ENCODE assay signal across 8 cellular contexts in genomic region chr21:44299458-44300261, GRCh38. TPM values are rescaled to one million over a fixed set of nuclear protein-coding genes. Genes with fewer than 3 reads are reported as not detected.
A peak's percentile ranks its signal among the peaks of the same experiment; 100 is the strongest.
DNase-seq lines count a peak whose midpoint lies in the region; ATAC-seq and TF ChIP-seq lines count a peak whose summit lies in the region.

Gene PFKL, plus strand, starts transcription at chr21:44300053. Its CDS starts 53 bp downstream, at chr21:44300106.

- no peak for TF ChIP-seq POLR2A in erythroblast (IDR thresholded peaks at IDR 0.05; ENCODE audit: low read length)

- H3K36me3 ChIP-seq in mucosa of rectum (ENCODE audit: control insufficient read depth in 2 of 2, insufficient read depth in 2 of 2, low read length in 2 of 2), result no peaks in the 10 kb centered on the region

- no peaks in the 10 kb centered on the region for H3K27me3 Mint-ChIP-seq in activated T-cell treated with anti-CD3 and anti-CD28 coated beads, Interleukin-2, amount 50 U/mL, for 4 hours (ENCODE audit: low read depth)

- H3K9me3 ChIP-seq in mucosa of rectum (ENCODE audit: control insufficient read depth in 2 of 2, low read length in 2 of 2), result no peaks in the 10 kb centered on the region

- H3K27me3 ChIP-seq in mucosa of rectum (ENCODE audit: control insufficient read depth in 2 of 2, insufficient read depth in 2 of 2, low read length in 2 of 2), result no peaks in the 10 kb centered on the region

- peak within 1 kb of the TSS; percentile 77 to 88 for H3K9ac ChIP-seq in mucosa of rectum (ENCODE audit: low read depth in 1 of 2, low read length in 2 of 2)

- H3K27ac ChIP-seq in mucosa of rectum (ENCODE audit: low read depth in 2 of 2, low read length in 2 of 2), result peak within 1 kb of the TSS; percentile 96

- ATAC-seq in GM18907 (IDR thresholded peaks at IDR 0.05; ENCODE audit: unreplicated experiment) (peak; percentile 51), HG03135 (IDR thresholded peaks at IDR 0.05; ENCODE audit: unreplicated experiment) (peak; percentile 51)
- ATAC-seq in activated T-cell treated with anti-CD3 and anti-CD28 coated beads, Interleukin-2, amount 50 U/mL, for 4 hours, result peak; percentile 80 to 83
- peak; percentile 83 for ATAC-seq in stimulated activated effector memory CD8-positive, alpha-beta T cell treated with anti-CD3 and anti-CD28 coated beads, Interleukin-12 subunit alpha, Interleukin-12 subunit beta, amount 100 ng/mL, for 72 hours

- peak within 1 kb of the TSS; percentile 71 to 73 for H3K4me3 ChIP-seq in mucosa of rectum (ENCODE audit: low read length in 2 of 2)

- DNase-seq in AG08396 (ENCODE audit: low spot score) (peak; percentile 94), OCI-M1 (lab: John Stamatoyannopoulos, UW) (peak; percentile 86), erythroblast (lab: John Stamatoyannopoulos, UW) (peak; percentile 71 to 77)
- peak; percentile 37 for DNase-seq in activated T-cell treated with anti-CD3 and anti-CD28 coated beads, Interleukin-2, amount 50 U/mL, for 4 hours
- DNase-seq in stimulated activated effector memory CD8-positive, alpha-beta T cell treated with anti-CD3 and anti-CD28 coated beads, Interleukin-12 subunit alpha, Interleukin-12 subunit beta, amount 100 ng/mL, for 72 hours (ENCODE audit: low spot score in 2 of 2), result peak; percentile 56 to 79

- no peaks in the 10 kb centered on the region for H3K36me3 Mint-ChIP-seq in activated T-cell treated with anti-CD3 and anti-CD28 coated beads, Interleukin-2, amount 50 U/mL, for 4 hours (ENCODE audit: insufficient read depth)
- peaks cover 25% of the 10 kb centered on the region for H3K36me3 Mint-ChIP-seq in stimulated activated effector memory CD8-positive, alpha-beta T cell treated with anti-CD3 and anti-CD28 coated beads, Interleukin-12 subunit alpha, Interleukin-12 subunit beta, amount 100 ng/mL, for 72 hours

- H3K27ac Mint-ChIP-seq in stimulated activated effector memory CD8-positive, alpha-beta T cell treated with anti-CD3 and anti-CD28 coated beads, Interleukin-12 subunit alpha, Interleukin-12 subunit beta, amount 100 ng/mL, for 72 hours, result peak within 1 kb of the TSS; percentile 89

- peaks cover 46 to 57% of the 10 kb centered on the region in 2 donors for H3K4me1 ChIP-seq in mucosa of rectum (ENCODE audit: control insufficient read depth in 2 of 2, insufficient read depth in 2 of 2, low read length in 2 of 2)

- no peaks in the 10 kb centered on the region for H3K9me3 Mint-ChIP-seq in activated T-cell treated with anti-CD3 and anti-CD28 coated beads, Interleukin-2, amount 50 U/mL, for 4 hours
- no peaks in the 10 kb centered on the region for H3K9me3 Mint-ChIP-seq in stimulated activated effector memory CD8-positive, alpha-beta T cell treated with anti-CD3 and anti-CD28 coated beads, Interleukin-12 subunit alpha, Interleukin-12 subunit beta, amount 100 ng/mL, for 72 hours

- H3K4me3 Mint-ChIP-seq in activated T-cell treated with anti-CD3 and anti-CD28 coated beads, Interleukin-2, amount 50 U/mL, for 4 hours, result peak within 1 kb of the TSS; percentile 84
- H3K4me3 Mint-ChIP-seq in stimulated activated effector memory CD8-positive, alpha-beta T cell treated with anti-CD3 and anti-CD28 coated beads, Interleukin-12 subunit alpha, Interleukin-12 subunit beta, amount 100 ng/mL, for 72 hours, result peak within 1 kb of the TSS; percentile 76

- peaks cover 53% of the 10 kb centered on the region for H3K4me1 Mint-ChIP-seq in activated T-cell treated with anti-CD3 and anti-CD28 coated beads, Interleukin-2, amount 50 U/mL, for 4 hours (ENCODE audit: low read depth)
- peaks cover 41% of the 10 kb centered on the region for H3K4me1 Mint-ChIP-seq in stimulated activated effector memory CD8-positive, alpha-beta T cell treated with anti-CD3 and anti-CD28 coated beads, Interleukin-12 subunit alpha, Interleukin-12 subunit beta, amount 100 ng/mL, for 72 hours

RNA-seq across cellular contexts. Expression of gene PFKL, which starts in this region (rescaled TPM):
- total RNA-seq in activated T-cell treated with anti-CD3 and anti-CD28 coated beads, Interleukin-2, amount 50 U/mL, for 4 hours, result 100 to 1,000 TPM; 102 to 122 (median 116) TPM

Comparison
In these comparisons a context has a peak if more than half of its experiments do, and no peak if none do; other contexts are left out.
1. Peak in every context shown above with its lines: DNase-seq, ATAC-seq, H3K4me3 ChIP-seq and H3K27ac ChIP-seq.
2. DNase-seq: peak in every context shown above with its lines; median percentile 94 in AG08396; 86 in OCI-M1; 74 in erythroblast; 68 in stimulated activated effector memory CD8-positive, alpha-beta T cell treated with anti-CD3 and anti-CD28 coated beads, Interleukin-12 subunit alpha, Interleukin-12 subunit beta, amount 100 ng/mL, for 72 hours; 37 in activated T-cell treated with anti-CD3 and anti-CD28 coated beads, Interleukin-2, amount 50 U/mL, for 4 hours.